In the genomic region with DNA sequence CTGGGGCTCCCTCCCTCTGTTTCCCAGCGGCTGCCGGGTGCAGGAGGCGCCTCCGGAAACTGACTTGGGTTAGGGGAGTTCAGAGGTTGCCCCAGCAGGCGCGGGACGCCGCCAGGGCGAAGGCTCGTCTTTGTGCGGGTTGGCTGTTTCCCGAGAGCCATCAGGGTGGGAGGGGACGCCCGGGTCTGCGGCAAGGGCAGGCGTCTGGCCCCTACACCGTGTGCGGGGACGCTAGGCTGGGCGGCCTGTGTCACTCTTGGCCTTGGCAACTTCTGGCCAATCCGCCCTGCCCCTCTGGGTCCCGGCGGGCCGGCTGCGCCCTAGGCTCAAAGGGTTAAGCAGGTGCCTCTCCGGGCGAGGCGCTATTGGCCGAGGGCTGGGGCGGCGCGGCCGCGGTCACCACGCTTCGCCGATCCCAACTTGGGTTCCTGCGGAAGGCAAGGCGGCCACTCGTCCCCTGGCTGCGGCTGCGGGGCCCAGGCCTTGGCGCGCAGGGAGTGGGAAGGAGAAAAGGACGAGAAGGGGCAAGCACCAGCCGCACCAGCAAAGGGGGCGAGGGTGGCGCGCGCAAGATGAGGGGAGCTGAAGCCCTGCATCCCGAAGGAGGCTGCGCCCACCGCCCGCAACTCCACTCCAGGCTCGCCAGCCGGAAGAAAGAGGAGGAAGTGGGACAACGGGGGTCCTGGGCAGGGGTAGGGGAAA, we compare ENCODE assay signal across 1 cellular context.
TF ChIP-seq lines count a peak whose summit lies in the region.

No MANE protein-coding gene starts in this region.

TF ChIP-seq in IMR-90, 13 proteins besides CTCF, POLR2A, EP300 and RAD21:
- TF ChIP-seq RCOR1 (IDR thresholded peaks at IDR 0.05; ENCODE audit: insufficient replicate concordance, low read length): no peak
- no peak for TF ChIP-seq FOS (IDR thresholded peaks at IDR 0.05; ENCODE audit: low read depth, low read length)
- TF ChIP-seq MAZ (IDR thresholded peaks at IDR 0.05; ENCODE audit: borderline replicate concordance, low read depth, low read length): no peak
- TF ChIP-seq MXI1 (IDR thresholded peaks at IDR 0.05; ENCODE audit: borderline replicate concordance, low read depth, low read length): no peak
- TF ChIP-seq MAFK (IDR thresholded peaks at IDR 0.05; ENCODE audit: low read depth, low read length): no peak
- TF ChIP-seq, protein P1, sequence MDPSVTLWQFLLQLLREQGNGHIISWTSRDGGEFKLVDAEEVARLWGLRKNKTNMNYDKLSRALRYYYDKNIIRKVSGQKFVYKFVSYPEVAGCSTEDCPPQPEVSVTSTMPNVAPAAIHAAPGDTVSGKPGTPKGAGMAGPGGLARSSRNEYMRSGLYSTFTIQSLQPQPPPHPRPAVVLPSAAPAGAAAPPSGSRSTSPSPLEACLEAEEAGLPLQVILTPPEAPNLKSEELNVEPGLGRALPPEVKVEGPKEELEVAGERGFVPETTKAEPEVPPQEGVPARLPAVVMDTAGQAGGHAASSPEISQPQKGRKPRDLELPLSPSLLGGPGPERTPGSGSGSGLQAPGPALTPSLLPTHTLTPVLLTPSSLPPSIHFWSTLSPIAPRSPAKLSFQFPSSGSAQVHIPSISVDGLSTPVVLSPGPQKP (IDR thresholded peaks at IDR 0.05; ENCODE audit: borderline replicate concordance, low read depth, low read length): no peak
- no peak for TF ChIP-seq CHD1 (IDR thresholded peaks at IDR 0.05; ENCODE audit: low read depth, low read length)
- TF ChIP-seq SMC3 (IDR thresholded peaks at IDR 0.05; ENCODE audit: low read depth, low read length): no peak
- no peak for TF ChIP-seq RFX5 (IDR thresholded peaks at IDR 0.05; ENCODE audit: low read depth, low read length)
- TF ChIP-seq NFE2L2 (IDR thresholded peaks at IDR 0.05; ENCODE audit: low read depth, low read length): no peak
- no peak for TF ChIP-seq CEBPB (IDR thresholded peaks at IDR 0.05; ENCODE audit: low read depth, low read length)
- TF ChIP-seq, protein P2, sequence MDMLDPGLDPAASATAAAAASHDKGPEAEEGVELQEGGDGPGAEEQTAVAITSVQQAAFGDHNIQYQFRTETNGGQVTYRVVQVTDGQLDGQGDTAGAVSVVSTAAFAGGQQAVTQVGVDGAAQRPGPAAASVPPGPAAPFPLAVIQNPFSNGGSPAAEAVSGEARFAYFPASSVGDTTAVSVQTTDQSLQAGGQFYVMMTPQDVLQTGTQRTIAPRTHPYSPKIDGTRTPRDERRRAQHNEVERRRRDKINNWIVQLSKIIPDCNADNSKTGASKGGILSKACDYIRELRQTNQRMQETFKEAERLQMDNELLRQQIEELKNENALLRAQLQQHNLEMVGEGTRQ (IDR thresholded peaks at IDR 0.05; ENCODE audit: low read depth, low read length): no peak
- no peak for TF ChIP-seq BHLHE40 (IDR thresholded peaks at IDR 0.05; ENCODE audit: low read depth, low read length)
